Comparison of ENCODE assay signal across 14 cellular contexts in genomic region chr14:75978249-75978731, GRCh38. TPM values are rescaled to one million over a fixed set of nuclear protein-coding genes. Genes with fewer than 3 reads are reported as not detected.
DNase-seq lines count a peak whose midpoint lies in the region; ATAC-seq and TF ChIP-seq lines count a peak whose summit lies in the region.
"Had no signal": no experiment of that assay in that cellular context is flagged by ENCODE, and none has a peak within 500 bp of the region (broad histone marks: within the 10 kb centered on the region; RNA-seq: fewer than 3 reads in every experiment).

No MANE protein-coding gene starts in this region.

- H3K9me3 Mint-ChIP-seq in T-cell: no peaks in the 10 kb centered on the region

- H3K27ac ChIP-seq in lower lobe of right lung: no peak overlapping the region
- H3K27ac ChIP-seq: cardiac muscle cell, SJSA1 had no signal

- intact Hi-C loops in lower lobe of right lung (cut with DNase I): no loop called here

- ATAC-seq in T-cell (replicated peaks in 1 of 4): peak; percentile 18 to 57 (median 32)
- no peak for ATAC-seq in lower lobe of right lung
- ATAC-seq in GM18870 (IDR thresholded peaks at IDR 0.05; ENCODE audit: unreplicated experiment): no peak
- ATAC-seq in HG03108 (IDR thresholded peaks at IDR 0.05; ENCODE audit: unreplicated experiment): no peak
- ATAC-seq: gastroesophageal sphincter had no signal

- H3K4me1 ChIP-seq in lower lobe of right lung: peaks cover 49% of the 10 kb centered on the region

- H3K36me3 Mint-ChIP-seq in T-cell: no peaks in the 10 kb centered on the region

- POLR2A ChIA-PET in T-cell (lab: Charles Lee): no interaction called here

- CTCF ChIA-PET in T-cell (lab: Charles Lee): interaction anchor here in 1 of 2 donors (1.3 kb wide), 1 partner anchor 268 kb away, joined by 3 read pairs; no protein-coding TSS in a partner anchor

- peak overlapping the region; percentile 28 to 87 for H3K27ac Mint-ChIP-seq in T-cell

- no peak overlapping the region for H3K4me3 ChIP-seq in AG10803 (ENCODE audit: low read length)
- H3K4me3 ChIP-seq in lower lobe of right lung: peak overlapping the region; percentile 75
- H3K4me3 ChIP-seq: cardiac muscle cell, SJSA1 had no signal

- DNase-seq in AG10803 (ENCODE audit: low read depth): peak; percentile 23
- peak; percentile 85 for DNase-seq in COLO668 (lab: John Stamatoyannopoulos, UW; ENCODE audit: unreplicated experiment)
- peak in 28 of 34 experiments; percentile 8 to 52 (median 32) for DNase-seq in T-cell
- no peak for DNase-seq in lower lobe of right lung
- DNase-seq in CD1c-positive myeloid dendritic cell (ENCODE audit: extremely low spot score): no peak
- no peak for DNase-seq in 8988T
- DNase-seq: EL; NCI-H146; stimulated activated CD8-positive, alpha-beta memory T cell treated with anti-CD3 and anti-CD28 coated beads, Interleukin-4, amount 100 ng/mL, for 48 hours had no signal

- peaks cover 39 to 43% (median 42%) of the 10 kb centered on the region in 3 donors for H3K4me1 Mint-ChIP-seq in T-cell

- no peaks in the 10 kb centered on the region for H3K27me3 ChIP-seq in lower lobe of right lung (ENCODE audit: low read depth)
- H3K27me3 ChIP-seq: cardiac muscle cell, gastroesophageal sphincter had no signal

- no peaks in the 10 kb centered on the region for H3K36me3 ChIP-seq in lower lobe of right lung
- H3K36me3 ChIP-seq: cardiac muscle cell, gastroesophageal sphincter, SJSA1 had no signal

- peak overlapping the region in 1 of 3 donors; percentile 28 for H3K4me3 Mint-ChIP-seq in T-cell

- H3K27me3 Mint-ChIP-seq in T-cell: no peaks in the 10 kb centered on the region

- H3K9me3 ChIP-seq in lower lobe of right lung: no peaks in the 10 kb centered on the region
- H3K9me3 ChIP-seq: gastroesophageal sphincter, SJSA1 had no signal

- TF ChIP-seq CTCF in AG10803 (conservative IDR thresholded peaks at IDR 0.05; ENCODE audit: low read length) (no peak), lower lobe of right lung (IDR thresholded peaks at IDR 0.05) (no peak)

RNA-seq across cellular contexts. Expression of gene TGFB3, which starts 3.5 kb away (rescaled TPM):
- 1 to 10 TPM; 6.4 to 9.6 (median 8.8) TPM for total RNA-seq in T-cell
- total RNA-seq in lower lobe of right lung: 15.7 TPM

RNA-seq across cellular contexts. Expression of gene IFT43, which starts 7.3 kb away (rescaled TPM):
- total RNA-seq in T-cell: 10 to 100 TPM in 4 of 5 donors, 1 to 10 TPM in 1; 10.0 to 13.5 (median 11.9) TPM
- 21.9 TPM for total RNA-seq in lower lobe of right lung

Comparison
In these comparisons a context has a peak if more than half of its experiments do, and no peak if none do; other contexts are left out.
1. DNase-seq: peak in AG10803 (single experiment), COLO668 (single experiment) and T-cell (28 of 34); none in lower lobe of right lung (single experiment), CD1c-positive myeloid dendritic cell (single experiment) and 8988T (single experiment).
2. ATAC-seq: peak in T-cell (4 of 4); none in lower lobe of right lung (0 of 2), GM18870 (single experiment) and HG03108 (single experiment).